In genomic region chr16:75317101-75317522, GRCh38 we compare ENCODE assay signal across 15 cellular contexts.
DNase-seq lines count a peak whose midpoint lies in the region; ATAC-seq, FAIRE-seq and TF ChIP-seq lines count a peak whose summit lies in the region.
"Had no signal": no experiment of that assay in that cellular context is flagged by ENCODE, and none has a peak within 500 bp of the region (broad histone marks: within the 10 kb centered on the region; RNA-seq: fewer than 3 reads in every experiment).

No MANE protein-coding gene starts in this region.

- ATAC-seq in activated naive CD4-positive, alpha-beta T cell treated with anti-CD3 and anti-CD28 coated beads, Interleukin-2, amount 50 U/mL, for 72 hours = no peak
- ATAC-seq: stimulated activated memory B cell treated with anti-CD40 and anti-IgM and Interleukin-4, amounts not matched to agents 10 μg/mL and 1 μg/mL and 100 μg/mL, for 72 hours had no signal

- no peak overlapping the region for H3K4me3 Mint-ChIP-seq in progenitor cell of endocrine pancreas (ENCODE audit: low read depth)
- H3K4me3 Mint-ChIP-seq: stimulated activated memory B cell treated with anti-CD40 and anti-IgM and Interleukin-4, amounts not matched to agents 10 μg/mL and 1 μg/mL and 100 μg/mL, for 72 hours had no signal

- DNase-seq in GM18507 (ENCODE audit: extremely low spot score, insufficient read length, low read depth) = no peak
- DNase-seq in OCI-M1 (lab: John Stamatoyannopoulos, UW) = peak; percentile 76
- DNase-seq in fibroblast of the aortic adventitia (ENCODE audit: low read depth) = peak; percentile 35
- no peak for DNase-seq in progenitor cell of endocrine pancreas (ENCODE audit: low spot score, unreplicated experiment)
- DNase-seq in hypothalamus (lab: John Stamatoyannopoulos, UW) = no peak
- DNase-seq in DMS114 treated with DMSO at 0.1 percent for 48 hours (lab: John Stamatoyannopoulos, UW; ENCODE audit: unreplicated experiment) = no peak
- DNase-seq in activated naive CD4-positive, alpha-beta T cell treated with anti-CD3 and anti-CD28 coated beads, Interleukin-2, amount 50 U/mL, for 72 hours (ENCODE audit: low spot score in 2 of 2) = no peak
- no peak for DNase-seq in stomach
- DNase-seq: C1 segment of cervical spinal cord, MM.1S, NCI-H2227 treated with DMSO at 0.1 percent for 48 hours, Peyer's patch, T1000 had no signal

- 79 to 89% (median 83%) methylated on average over 7 of the region's 7 CpGs for WGBS in stomach, 5 donors

- H3K9me3 ChIP-seq in stomach = no peaks in the 10 kb centered on the region
- H3K9me3 ChIP-seq: Peyer's patch had no signal

- H3K9me3 Mint-ChIP-seq in progenitor cell of endocrine pancreas (ENCODE audit: low read depth) = no peaks in the 10 kb centered on the region
- no peaks in the 10 kb centered on the region for H3K9me3 Mint-ChIP-seq in activated naive CD4-positive, alpha-beta T cell treated with anti-CD3 and anti-CD28 coated beads, Interleukin-2, amount 50 U/mL, for 72 hours
- H3K9me3 Mint-ChIP-seq: stimulated activated memory B cell treated with anti-CD40 and anti-IgM and Interleukin-4, amounts not matched to agents 10 μg/mL and 1 μg/mL and 100 μg/mL, for 72 hours had no signal

- H3K4me3 ChIP-seq in fibroblast of the aortic adventitia (ENCODE audit: low read depth, low read length) (no peak overlapping the region), stomach (no peak overlapping the region)
- H3K4me3 ChIP-seq: Peyer's patch had no signal

- no peaks in the 10 kb centered on the region for H3K27me3 Mint-ChIP-seq in progenitor cell of endocrine pancreas

- intact Hi-C loops in stomach (cut with DNase I; ENCODE audit: low total_unique reads) = no loop called here

- H3K27ac Mint-ChIP-seq in progenitor cell of endocrine pancreas = peak overlapping the region; percentile 35
- no peak overlapping the region for H3K27ac Mint-ChIP-seq in activated naive CD4-positive, alpha-beta T cell treated with anti-CD3 and anti-CD28 coated beads, Interleukin-2, amount 50 U/mL, for 72 hours
- H3K27ac Mint-ChIP-seq: stimulated activated memory B cell treated with anti-CD40 and anti-IgM and Interleukin-4, amounts not matched to agents 10 μg/mL and 1 μg/mL and 100 μg/mL, for 72 hours had no signal

- H3K36me3 ChIP-seq in stomach = peaks cover 0 to 16% (median 11%) of the 10 kb centered on the region in 4 donors
- H3K36me3 ChIP-seq: Peyer's patch had no signal

- no peaks in the 10 kb centered on the region for H3K27me3 ChIP-seq in stomach
- H3K27me3 ChIP-seq: Peyer's patch had no signal

- H3K4me1 ChIP-seq in stomach = peaks cover 0 to 26% (median 11%) of the 10 kb centered on the region in 4 donors
- H3K4me1 ChIP-seq: parathyroid adenoma had no signal

- no peak for TF ChIP-seq CTCF in fibroblast of the aortic adventitia (IDR thresholded peaks at IDR 0.05; ENCODE audit: insufficient read depth, low read length)
- no peak for TF ChIP-seq CTCF in progenitor cell of endocrine pancreas (IDR thresholded peaks at IDR 0.05; ENCODE audit: unreplicated experiment)
- no peak for TF ChIP-seq CTCF in stomach (IDR thresholded peaks at IDR 0.05)

- H3K27ac ChIP-seq in stomach = no peak overlapping the region
- H3K27ac ChIP-seq: parathyroid adenoma, Peyer's patch had no signal

- peak; percentile 62 for FAIRE-seq in GM18507 (lab: Jason Lieb, UNC)

- TF ChIP-seq EP300 in stomach (IDR thresholded peaks at IDR 0.05) = no peak

- H3K4me1 Mint-ChIP-seq in progenitor cell of endocrine pancreas (ENCODE audit: low read depth) = peaks cover 7% of the 10 kb centered on the region

- H3K36me3 Mint-ChIP-seq in progenitor cell of endocrine pancreas (ENCODE audit: insufficient read depth) = peaks cover 12% of the 10 kb centered on the region
- H3K36me3 Mint-ChIP-seq in activated naive CD4-positive, alpha-beta T cell treated with anti-CD3 and anti-CD28 coated beads, Interleukin-2, amount 50 U/mL, for 72 hours = peaks cover 0 to 5% of the 10 kb centered on the region in 2 donors

- no peak for TF ChIP-seq POLR2A in stomach (IDR thresholded peaks at IDR 0.05)

Comparison
In these comparisons a context has a peak if more than half of its experiments do, and no peak if none do; other contexts are left out.
1. DNase-seq: peak in OCI-M1 (single experiment) and fibroblast of the aortic adventitia (single experiment); none in GM18507 (single experiment), progenitor cell of endocrine pancreas (single experiment), hypothalamus (0 of 51), DMS114 treated with DMSO at 0.1 percent for 48 hours (single experiment), activated naive CD4-positive, alpha-beta T cell treated with anti-CD3 and anti-CD28 coated beads, Interleukin-2, amount 50 U/mL, for 72 hours (0 of 2) and stomach (single experiment).